34 cellular contexts compared by ENCODE assay signal in genomic region chr3:57797701-57798487, GRCh38. TPM values are rescaled to one million over a fixed set of nuclear protein-coding genes. Genes with fewer than 3 reads are reported as not detected.
A peak's percentile ranks its signal among the peaks of the same experiment; 100 is the strongest.
DNase-seq lines count a peak whose midpoint lies in the region; ATAC-seq, FAIRE-seq and TF ChIP-seq lines count a peak whose summit lies in the region.
"Had no signal": no experiment of that assay in that cellular context is flagged by ENCODE, and none has a peak within 500 bp of the region (broad histone marks: within the 10 kb centered on the region; RNA-seq: fewer than 3 reads in every experiment).

No MANE protein-coding gene starts in this region.

- DNase-seq in CD4-positive, alpha-beta T cell, result no peak
- DNase-seq in NCI-H69 (lab: John Stamatoyannopoulos, UW), result peak; percentile 3
- no peak for DNase-seq in left lobe of liver (ENCODE audit: low spot score)
- no peak for DNase-seq in pancreas
- no peak for DNase-seq in stimulated activated naive B cell treated with anti-CD40 and anti-IgM and Interleukin-4, amounts not matched to agents 10 μg/mL and 1 μg/mL and 100 μg/mL, for 72 hours
- DNase-seq in NCI-H345 (lab: John Stamatoyannopoulos, UW), result no peak
- no peak for DNase-seq in activated CD8-positive, alpha-beta memory T cell treated with anti-CD3 and anti-CD28 coated beads, Interleukin-2, amount 50 U/mL, for 4 hours
- DNase-seq: activated CD4-positive, alpha-beta T cell treated with anti-CD3 and anti-CD28 coated beads, Interleukin-2, amount 10 ng/mL, durations not matched to agents 24 days and 14 days; activated CD8-positive, alpha-beta memory T cell treated with anti-CD3 and anti-CD28 coated beads for 24 hours; activated effector memory CD4-positive, alpha-beta T cell treated with anti-CD3 and anti-CD28 coated beads, Interleukin-2, amount 50 U/mL, for 16 hours; activated naive CD8-positive, alpha-beta T cell treated with anti-CD3 and anti-CD28 coated beads for 36 hours; DMS 273 treated with DMSO at 0.1 percent for 48 hours; effector CD8-positive, alpha-beta T cell; hypothalamus; mesenchymal stem cell; NCI-H1092 treated with DMSO at 0.1 percent for 48 hours; NCI-H1694 treated with DMSO at 0.1 percent for 48 hours; NCI-H446 treated with DMSO at 0.1 percent for 48 hours; RPMI8226; SJCRH30; stimulated activated CD4-positive, alpha-beta T cell treated with anti-CD3 and anti-CD28 coated beads, Interleukin-4, amount 100 ng/mL, for 4 hours; trophoblast cell had no signal

- H3K27me3 Mint-ChIP-seq in CD4-positive, alpha-beta T cell, result no peaks in the 10 kb centered on the region
- no peaks in the 10 kb centered on the region for H3K27me3 Mint-ChIP-seq in stimulated activated naive B cell treated with anti-CD40 and anti-IgM and Interleukin-4, amounts not matched to agents 10 μg/mL and 1 μg/mL and 100 μg/mL, for 72 hours
- H3K27me3 Mint-ChIP-seq: activated CD4-positive, alpha-beta T cell treated with anti-CD3 and anti-CD28 coated beads, Interleukin-2, amount 10 ng/mL, durations not matched to agents 24 days and 14 days; activated naive CD8-positive, alpha-beta T cell treated with anti-CD3 and anti-CD28 coated beads for 36 hours; IgD-negative memory B cell had no signal

- H3K4me1 ChIP-seq in pancreas, result peaks cover 16 to 38% (median 34%) of the 10 kb centered on the region in 3 donors
- H3K4me1 ChIP-seq: prostate gland had no signal

- peak overlapping the region; percentile 37 for H3K27ac Mint-ChIP-seq in CD4-positive, alpha-beta T cell
- H3K27ac Mint-ChIP-seq in stimulated activated naive B cell treated with anti-CD40 and anti-IgM and Interleukin-4, amounts not matched to agents 10 μg/mL and 1 μg/mL and 100 μg/mL, for 72 hours, result no peak overlapping the region
- H3K27ac Mint-ChIP-seq: activated CD4-positive, alpha-beta T cell treated with anti-CD3 and anti-CD28 coated beads, Interleukin-2, amount 10 ng/mL, durations not matched to agents 24 days and 14 days; activated naive CD8-positive, alpha-beta T cell treated with anti-CD3 and anti-CD28 coated beads for 36 hours; CD14-positive monocyte; stimulated activated effector memory CD8-positive, alpha-beta T cell treated with anti-CD3 and anti-CD28 coated beads, Interleukin-12 subunit alpha, Interleukin-12 subunit beta, amount 100 ng/mL, for 72 hours had no signal

- no peak overlapping the region for H3K27ac ChIP-seq in CD4-positive, alpha-beta T cell (ENCODE audit: low read depth, low read length)
- H3K27ac ChIP-seq in pancreas, result no peak overlapping the region
- H3K27ac ChIP-seq: ascending aorta, cardiac muscle cell, neutrophil, prostate gland, SJCRH30 had no signal

- no peaks in the 10 kb centered on the region for H3K27me3 ChIP-seq in CD4-positive, alpha-beta T cell (ENCODE audit: control insufficient read depth, insufficient read depth, low read length)
- no peaks in the 10 kb centered on the region for H3K27me3 ChIP-seq in pancreas
- H3K27me3 ChIP-seq: ascending aorta, cardiac muscle cell, neutrophil, SJCRH30 had no signal

- CTCF ChIA-PET in CD4-positive, alpha-beta T cell (lab: Charles Lee), result interaction anchor here (0.9 kb wide), 1 partner anchor 33 kb away, joined by 3 read pairs; no protein-coding TSS in a partner anchor

- no peak for ATAC-seq in CD4-positive, alpha-beta T cell (ENCODE audit: poor library complexity)
- peak; percentile 54 for ATAC-seq in left lobe of liver
- ATAC-seq in pancreas, result peak in 3 of 4 donors; percentile 49 to 80 (median 57)
- no peak for ATAC-seq in GM21515 (IDR thresholded peaks at IDR 0.05; ENCODE audit: unreplicated experiment)
- ATAC-seq in stimulated activated naive B cell treated with anti-CD40 and anti-IgM and Interleukin-4, amounts not matched to agents 10 μg/mL and 1 μg/mL and 100 μg/mL, for 72 hours (replicated peaks), result no peak
- ATAC-seq: HCT116; sciatic nerve; stimulated activated effector memory CD8-positive, alpha-beta T cell treated with anti-CD3 and anti-CD28 coated beads, Interleukin-12 subunit alpha, Interleukin-12 subunit beta, amount 100 ng/mL, for 72 hours had no signal

- 37 to 42% methylated on average over 3 of the region's 3 CpGs for WGBS in pancreas, 2 donors

- TF ChIP-seq CTCF in CD4-positive, alpha-beta T cell (IDR thresholded peaks at IDR 0.05), result no peak
- TF ChIP-seq CTCF in pancreas (IDR thresholded peaks at IDR 0.05), result no peak

- H3K4me1 Mint-ChIP-seq in CD4-positive, alpha-beta T cell (ENCODE audit: low read depth), result peaks cover 65% of the 10 kb centered on the region
- peaks cover 18 to 28% of the 10 kb centered on the region in 2 donors for H3K4me1 Mint-ChIP-seq in stimulated activated naive B cell treated with anti-CD40 and anti-IgM and Interleukin-4, amounts not matched to agents 10 μg/mL and 1 μg/mL and 100 μg/mL, for 72 hours

- H3K4me3 Mint-ChIP-seq in CD4-positive, alpha-beta T cell, result no peak overlapping the region
- H3K4me3 Mint-ChIP-seq in stimulated activated naive B cell treated with anti-CD40 and anti-IgM and Interleukin-4, amounts not matched to agents 10 μg/mL and 1 μg/mL and 100 μg/mL, for 72 hours, result no peak overlapping the region
- H3K4me3 Mint-ChIP-seq: activated CD4-positive, alpha-beta T cell treated with anti-CD3 and anti-CD28 coated beads, Interleukin-2, amount 10 ng/mL, durations not matched to agents 24 days and 14 days; activated naive CD8-positive, alpha-beta T cell treated with anti-CD3 and anti-CD28 coated beads for 36 hours; CD14-positive monocyte; IgD-negative memory B cell; stimulated activated effector memory CD8-positive, alpha-beta T cell treated with anti-CD3 and anti-CD28 coated beads, Interleukin-12 subunit alpha, Interleukin-12 subunit beta, amount 100 ng/mL, for 72 hours had no signal

- POLR2A ChIA-PET in CD4-positive, alpha-beta T cell (lab: Charles Lee), result interaction anchor here (1.1 to 2.3 kb wide), 3 partner anchors 21 to 200 kb away, joined by 3 to 8 read pairs (median 3); partner anchors contain the start of genes ARF4 and SLMAP

- no peaks in the 10 kb centered on the region for H3K9me3 ChIP-seq in CD4-positive, alpha-beta T cell (ENCODE audit: control insufficient read depth, low read length)
- no peaks in the 10 kb centered on the region for H3K9me3 ChIP-seq in pancreas
- H3K9me3 ChIP-seq: ascending aorta, neutrophil, prostate gland, SJCRH30 had no signal

- FAIRE-seq in pancreas (lab: Jason Lieb, UNC), result no peak
- FAIRE-seq: colon, GM12892 had no signal

- no peak overlapping the region for H3K4me3 ChIP-seq in pancreas
- H3K4me3 ChIP-seq: ascending aorta, cardiac muscle cell, prostate gland, SJCRH30 had no signal

- H3K9me3 Mint-ChIP-seq in CD4-positive, alpha-beta T cell, result no peaks in the 10 kb centered on the region
- H3K9me3 Mint-ChIP-seq in stimulated activated naive B cell treated with anti-CD40 and anti-IgM and Interleukin-4, amounts not matched to agents 10 μg/mL and 1 μg/mL and 100 μg/mL, for 72 hours, result no peaks in the 10 kb centered on the region
- H3K9me3 Mint-ChIP-seq: activated CD4-positive, alpha-beta T cell treated with anti-CD3 and anti-CD28 coated beads, Interleukin-2, amount 10 ng/mL, durations not matched to agents 24 days and 14 days; activated naive CD8-positive, alpha-beta T cell treated with anti-CD3 and anti-CD28 coated beads for 36 hours; CD14-positive monocyte; IgD-negative memory B cell; stimulated activated effector memory CD8-positive, alpha-beta T cell treated with anti-CD3 and anti-CD28 coated beads, Interleukin-12 subunit alpha, Interleukin-12 subunit beta, amount 100 ng/mL, for 72 hours had no signal

- H3K36me3 Mint-ChIP-seq in CD4-positive, alpha-beta T cell (ENCODE audit: low read depth), result no peaks in the 10 kb centered on the region
- H3K36me3 Mint-ChIP-seq in stimulated activated naive B cell treated with anti-CD40 and anti-IgM and Interleukin-4, amounts not matched to agents 10 μg/mL and 1 μg/mL and 100 μg/mL, for 72 hours, result peaks cover 3% of the 10 kb centered on the region in 2 donors
- H3K36me3 Mint-ChIP-seq: stimulated activated effector memory CD8-positive, alpha-beta T cell treated with anti-CD3 and anti-CD28 coated beads, Interleukin-12 subunit alpha, Interleukin-12 subunit beta, amount 100 ng/mL, for 72 hours had no signal

- H3K36me3 ChIP-seq in pancreas, result no peaks in the 10 kb centered on the region
- H3K36me3 ChIP-seq: ascending aorta, cardiac muscle cell, neutrophil, prostate gland, SJCRH30 had no signal

- intact Hi-C loops in CD4-positive, alpha-beta T cell (cut with DNase I, micrococcal nuclease), result no loop called here
- intact Hi-C loops in pancreas (cut with DNase I), result no loop called here

RNA-seq across cellular contexts. Expression of gene SLMAP, which starts 41.8 kb away (rescaled TPM):
- 10 to 100 TPM; 51.3 to 52.2 TPM for total RNA-seq in CD4-positive, alpha-beta T cell
- total RNA-seq in left lobe of liver (29.2 TPM), pancreas (10 to 100 TPM; 20.6 to 39.6 (median 23.8) TPM)
- polyA plus RNA-seq in pancreas, result 10 to 100 TPM in 1 of 2 donors, 1 to 10 TPM in 1; 9.0 to 11.7 TPM

Comparison
In these comparisons a context has a peak if more than half of its experiments do, and no peak if none do; other contexts are left out.
1. ATAC-seq: peak in left lobe of liver (single experiment) and pancreas (3 of 4); none in CD4-positive, alpha-beta T cell (single experiment), GM21515 (single experiment) and stimulated activated naive B cell treated with anti-CD40 and anti-IgM and Interleukin-4, amounts not matched to agents 10 μg/mL and 1 μg/mL and 100 μg/mL, for 72 hours (0 of 2).